Comparison of ENCODE assay signal across 11 cellular contexts in the genomic region with DNA sequence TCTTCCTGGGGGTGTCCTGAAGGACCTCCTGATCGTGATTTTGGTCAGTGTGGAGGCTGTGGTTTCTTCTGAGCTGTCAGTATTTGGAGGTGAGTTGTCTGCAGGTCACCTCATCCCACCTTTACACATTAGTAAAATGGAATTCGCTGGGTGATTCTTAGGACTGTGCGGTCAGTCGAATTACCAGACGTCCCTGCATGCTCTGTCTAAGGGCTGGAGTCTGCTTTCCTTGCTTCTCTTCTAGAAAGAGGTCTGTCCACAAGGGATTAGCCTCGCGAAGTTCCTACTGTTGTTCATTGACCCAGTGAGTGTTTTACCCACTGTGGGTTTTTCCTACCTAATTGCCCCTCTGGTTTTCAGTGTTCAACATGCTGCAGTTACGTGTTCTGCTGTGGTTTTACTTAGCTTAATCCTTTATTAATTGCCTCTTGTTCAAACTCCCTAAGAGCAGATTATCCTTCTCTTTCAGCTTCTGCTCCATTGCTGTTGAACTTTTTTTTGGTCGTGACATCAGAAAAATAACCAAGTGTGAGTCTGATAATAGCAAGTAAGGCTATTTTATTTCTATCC.
"Had no signal": no experiment of that assay in that cellular context is flagged by ENCODE, and none has a peak within 500 bp of the region (broad histone marks: within the 10 kb centered on the region; RNA-seq: fewer than 3 reads in every experiment).

No MANE protein-coding gene starts in this region.

- H3K9me3 Mint-ChIP-seq: activated CD8-positive, alpha-beta T cell treated with anti-CD3 and anti-CD28 coated beads for 36 hours; activated naive CD8-positive, alpha-beta T cell treated with anti-CD3 and anti-CD28 coated beads, Interleukin-2, amount 50 U/mL, for 24 hours; activated T-helper 1 cell treated with anti-CD3 and anti-CD28 coated beads, Interleukin-12 subunit alpha, Interleukin-12 subunit beta, Interleukin-2, Interleukin-4 antibody, amounts not matched to agents 30 ng/mL and 10 ng/mL and 1 ng/mL, durations not matched to agents 14 hours and 24 hours and 36 hours had no signal

- DNase-seq: activated CD4-positive, alpha-beta T cell treated with anti-CD3 and anti-CD28 coated beads for 1 hour; activated CD8-positive, alpha-beta memory T cell treated with anti-CD3 and anti-CD28 coated beads, Interleukin-2, amount 50 U/mL, for 4 hours; activated CD8-positive, alpha-beta T cell treated with anti-CD3 and anti-CD28 coated beads for 36 hours; activated naive CD4-positive, alpha-beta T cell treated with Interleukin-2 at 50 U/mL for 16 hours; activated naive CD8-positive, alpha-beta T cell treated with anti-CD3 and anti-CD28 coated beads, Interleukin-2, amount 50 U/mL, for 24 hours; caudate nucleus; colonic mucosa; effector CD8-positive, alpha-beta T cell; small intestine; transverse colon had no signal

- H3K27me3 Mint-ChIP-seq: activated CD8-positive, alpha-beta T cell treated with anti-CD3 and anti-CD28 coated beads for 36 hours had no signal

- H3K27ac Mint-ChIP-seq: activated CD8-positive, alpha-beta T cell treated with anti-CD3 and anti-CD28 coated beads for 36 hours; activated naive CD8-positive, alpha-beta T cell treated with anti-CD3 and anti-CD28 coated beads, Interleukin-2, amount 50 U/mL, for 24 hours; activated T-helper 1 cell treated with anti-CD3 and anti-CD28 coated beads, Interleukin-12 subunit alpha, Interleukin-12 subunit beta, Interleukin-2, Interleukin-4 antibody, amounts not matched to agents 30 ng/mL and 10 ng/mL and 1 ng/mL, durations not matched to agents 14 hours and 24 hours and 36 hours had no signal

- ATAC-seq: activated CD8-positive, alpha-beta T cell treated with anti-CD3 and anti-CD28 coated beads for 36 hours; activated naive CD8-positive, alpha-beta T cell treated with anti-CD3 and anti-CD28 coated beads, Interleukin-2, amount 50 U/mL, for 24 hours had no signal

- H3K4me3 Mint-ChIP-seq: activated CD8-positive, alpha-beta T cell treated with anti-CD3 and anti-CD28 coated beads for 36 hours; activated naive CD8-positive, alpha-beta T cell treated with anti-CD3 and anti-CD28 coated beads, Interleukin-2, amount 50 U/mL, for 24 hours; activated T-helper 1 cell treated with anti-CD3 and anti-CD28 coated beads, Interleukin-12 subunit alpha, Interleukin-12 subunit beta, Interleukin-2, Interleukin-4 antibody, amounts not matched to agents 30 ng/mL and 10 ng/mL and 1 ng/mL, durations not matched to agents 14 hours and 24 hours and 36 hours had no signal
